Comparison of ENCODE assay signal across 8 cellular contexts in genomic region chr14:70955543-70956480, GRCh38. TPM values are rescaled to one million over a fixed set of nuclear protein-coding genes. Genes with fewer than 3 reads are reported as not detected.
DNase-seq lines count a peak whose midpoint lies in the region; ATAC-seq and TF ChIP-seq lines count a peak whose summit lies in the region.

No MANE protein-coding gene starts in this region.

- ATAC-seq in GM21786 (IDR thresholded peaks at IDR 0.05; ENCODE audit: unreplicated experiment) (no peak), aorta (ENCODE audit: low FRiP score) (no peak)

- DNase-seq in DMS153 treated with DMSO at 0.1 percent for 48 hours (lab: John Stamatoyannopoulos, UW; ENCODE audit: unreplicated experiment) (peak; percentile 1), DMS153 (lab: John Stamatoyannopoulos, UW) (no peak), activated T-cell treated with anti-CD3 and anti-CD28 coated beads for 48 hours (ENCODE audit: low read depth) (peak; percentile 19), glutamatergic neuron (no peak), stomach (no peak), aorta (no peak)

- no peaks in the 10 kb centered on the region for H3K4me1 Mint-ChIP-seq in glutamatergic neuron (ENCODE audit: low read depth, unreplicated experiment)

- H2AFZ ChIP-seq in Loucy (ENCODE audit: low read length): no peak overlapping the region

- no peak overlapping the region for H3K27ac Mint-ChIP-seq in glutamatergic neuron (ENCODE audit: unreplicated experiment)

- H3K4me2 ChIP-seq in Loucy (ENCODE audit: low read depth, low read length, poor library complexity, severe bottlenecking): no peak overlapping the region

- peaks cover 31% of the 10 kb centered on the region for H3K36me3 ChIP-seq in Loucy (ENCODE audit: insufficient read depth, low read length)
- H3K36me3 ChIP-seq in stomach: peaks cover 0 to 14% (median 6%) of the 10 kb centered on the region in 4 donors
- no peaks in the 10 kb centered on the region for H3K36me3 ChIP-seq in aorta (ENCODE audit: control insufficient read depth in 1 of 2, insufficient read depth in 2 of 2, low read length in 1 of 2)

- intact Hi-C loops in stomach (cut with DNase I; ENCODE audit: low total_unique reads): no loop called here
- intact Hi-C loops in aorta (cut with DNase I): no loop called here

- TF ChIP-seq POLR2A in stomach (IDR thresholded peaks at IDR 0.05): no peak

- H3K36me3 Mint-ChIP-seq in glutamatergic neuron (ENCODE audit: unreplicated experiment): no peaks in the 10 kb centered on the region

- H3K4me3 ChIP-seq in Loucy (ENCODE audit: low read length, poor library complexity, severe bottlenecking): no peak overlapping the region
- no peak overlapping the region for H3K4me3 ChIP-seq in stomach
- H3K4me3 ChIP-seq in aorta (ENCODE audit: low read length in 2 of 2): no peak overlapping the region

- H3K4me1 ChIP-seq in Loucy (ENCODE audit: insufficient read depth, low read length, poor library complexity, severe bottlenecking): peaks cover 6% of the 10 kb centered on the region
- H3K4me1 ChIP-seq in stomach: peaks cover 7 to 17% (median 16%) of the 10 kb centered on the region in 4 donors
- H3K4me1 ChIP-seq in aorta (ENCODE audit: control insufficient read depth in 1 of 2, insufficient read depth in 2 of 2, low read length in 2 of 2): peaks cover 0 to 2% of the 10 kb centered on the region in 2 donors

- WGBS in stomach, 5 donors: 82 to 85% (median 83%) methylated on average over 5 of the region's 5 CpGs
- 73 to 77% methylated on average over 5 of the region's 5 CpGs for WGBS in aorta, 2 donors

- no peaks in the 10 kb centered on the region for H3K27me3 Mint-ChIP-seq in glutamatergic neuron (ENCODE audit: unreplicated experiment)

- no peak for TF ChIP-seq EP300 in stomach (IDR thresholded peaks at IDR 0.05)

- H3K9me2 ChIP-seq in Loucy (replicated peaks; ENCODE audit: low read depth, low read length): no peaks in the 10 kb centered on the region

- H3K27ac ChIP-seq in stomach (no peak overlapping the region), aorta (ENCODE audit: low read depth in 1 of 2, low read length in 2 of 2) (no peak overlapping the region)

- no peaks in the 10 kb centered on the region for H3F3A ChIP-seq in Loucy (ENCODE audit: low read depth)

- H3K9ac ChIP-seq in Loucy (ENCODE audit: low read depth, low read length, poor library complexity, severe bottlenecking): no peak overlapping the region

- peak; percentile 92 for TF ChIP-seq CTCF in Loucy (conservative IDR thresholded peaks at IDR 0.05; ENCODE audit: low read length)
- peak; percentile 19 for TF ChIP-seq CTCF in glutamatergic neuron (IDR thresholded peaks at IDR 0.05; ENCODE audit: partially characterized antibody, unreplicated experiment)
- TF ChIP-seq CTCF in stomach (IDR thresholded peaks at IDR 0.05): peak in 4 of 7 experiments; percentile 9 to 27 (median 20)

- H3K9me3 ChIP-seq in Loucy (ENCODE audit: insufficient read depth, low read depth, low read length): no peaks in the 10 kb centered on the region
- H3K9me3 ChIP-seq in stomach: no peaks in the 10 kb centered on the region
- no peaks in the 10 kb centered on the region for H3K9me3 ChIP-seq in aorta (ENCODE audit: control insufficient read depth, low read length)

- no peak overlapping the region for H3K4me3 Mint-ChIP-seq in glutamatergic neuron (ENCODE audit: unreplicated experiment)

- peaks cover 28% of the 10 kb centered on the region for H4K20me1 ChIP-seq in Loucy (ENCODE audit: insufficient read depth, low read length, poor library complexity, severe bottlenecking)

- H3K27me3 ChIP-seq in Loucy (ENCODE audit: insufficient read depth, low read length, poor library complexity, severe bottlenecking): no peaks in the 10 kb centered on the region
- H3K27me3 ChIP-seq in stomach: no peaks in the 10 kb centered on the region
- no peaks in the 10 kb centered on the region for H3K27me3 ChIP-seq in aorta (ENCODE audit: control insufficient read depth in 1 of 2, insufficient read depth in 2 of 2, low read length in 1 of 2)

- H3K9me3 Mint-ChIP-seq in glutamatergic neuron (ENCODE audit: unreplicated experiment): no peaks in the 10 kb centered on the region

- peaks cover 30% of the 10 kb centered on the region for H3K79me2 ChIP-seq in Loucy (ENCODE audit: insufficient read depth, low read length)

RNA-seq across cellular contexts. Expression of gene PCNX1, which starts 48.6 kb away (rescaled TPM):
- total RNA-seq in glutamatergic neuron (ENCODE audit: unreplicated experiment): 62.5 TPM
- 100 to 1,000 TPM in 2 of 5 donors, 10 to 100 TPM in 3; 39.7 to 198 (median 61.8) TPM for total RNA-seq in stomach
- 1 to 10 TPM; 2.3 to 4.8 (median 2.9) TPM for polyA plus RNA-seq in stomach
- total RNA-seq in aorta: 10 to 100 TPM; 72.8 to 96.4 TPM
- polyA plus RNA-seq in aorta: 1 to 10 TPM; 3.4 to 7.9 TPM

Comparison
In these comparisons a context has a peak if more than half of its experiments do, and no peak if none do; other contexts are left out.
1. DNase-seq: peak in DMS153 treated with DMSO at 0.1 percent for 48 hours (single experiment) and activated T-cell treated with anti-CD3 and anti-CD28 coated beads for 48 hours (single experiment); none in DMS153 (single experiment), glutamatergic neuron (single experiment), stomach (single experiment) and aorta (0 of 2).
2. CTCF ChIP-seq: peak in every context shown above with its lines; median percentile 92 in Loucy; 20 in stomach; 19 in glutamatergic neuron.